1 cellular context compared by ENCODE assay signal in the genomic region with DNA sequence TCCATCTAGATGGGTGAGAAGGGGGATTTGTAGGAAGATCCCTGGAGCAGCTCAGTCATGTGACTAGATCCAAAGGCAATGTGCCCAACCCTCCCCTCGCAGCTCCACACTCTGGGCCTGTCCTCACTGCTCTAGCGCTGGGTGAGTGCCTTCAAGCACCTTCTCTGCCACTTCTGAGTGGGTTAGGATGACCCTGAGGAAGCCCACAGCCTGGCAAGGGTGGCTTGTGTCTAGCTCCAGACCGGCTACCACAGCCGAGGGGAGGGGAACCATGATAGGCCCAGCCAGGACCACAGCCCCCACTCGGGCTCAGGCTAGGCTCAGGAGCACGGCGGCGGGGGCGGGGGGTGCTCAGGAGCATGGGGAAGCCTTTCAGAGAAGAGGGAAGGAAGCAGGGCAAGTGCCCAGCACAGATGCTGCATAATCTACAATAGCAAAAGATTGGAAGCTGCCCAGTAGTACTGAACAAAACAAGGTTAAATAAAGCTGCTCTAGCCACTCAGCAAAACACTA.
A peak's percentile ranks its signal among the peaks of the same experiment; 100 is the strongest.
TF ChIP-seq lines count a peak whose summit lies in the region.

No MANE protein-coding gene starts in this region.

TF ChIP-seq in H1, 55 proteins besides CTCF, POLR2A, EP300 and RAD21:
- TF ChIP-seq HDAC6 (IDR thresholded peaks at IDR 0.05; ENCODE audit: low read depth, low read length) (no peak), SIN3A (conservative IDR thresholded peaks at IDR 0.05 in 1 of 2, IDR thresholded peaks at IDR 0.05 in 1 of 2; ENCODE audit: low read depth in 1 of 2, low read length in 2 of 2) (no peak), ZNF274 (IDR thresholded peaks at IDR 0.05; ENCODE audit: borderline replicate concordance, extremely low read depth, low read length) (no peak)
- TF ChIP-seq, protein P1, sequence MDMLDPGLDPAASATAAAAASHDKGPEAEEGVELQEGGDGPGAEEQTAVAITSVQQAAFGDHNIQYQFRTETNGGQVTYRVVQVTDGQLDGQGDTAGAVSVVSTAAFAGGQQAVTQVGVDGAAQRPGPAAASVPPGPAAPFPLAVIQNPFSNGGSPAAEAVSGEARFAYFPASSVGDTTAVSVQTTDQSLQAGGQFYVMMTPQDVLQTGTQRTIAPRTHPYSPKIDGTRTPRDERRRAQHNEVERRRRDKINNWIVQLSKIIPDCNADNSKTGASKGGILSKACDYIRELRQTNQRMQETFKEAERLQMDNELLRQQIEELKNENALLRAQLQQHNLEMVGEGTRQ (IDR thresholded peaks at IDR 0.05; ENCODE audit: low read length) = peak; percentile 49; the same call in 1 of the 2 replicates
